In genomic region chr10:1659221-1659791, GRCh38 we compare ENCODE assay signal across 22 cellular contexts.
"Had no signal": no experiment of that assay in that cellular context is flagged by ENCODE, and none has a peak within 500 bp of the region (broad histone marks: within the 10 kb centered on the region; RNA-seq: fewer than 3 reads in every experiment).

No MANE protein-coding gene starts in this region.

- H3K36me3 Mint-ChIP-seq: activated naive CD8-positive, alpha-beta T cell treated with anti-CD3 and anti-CD28 coated beads, Interleukin-2, amount 10 ng/mL, durations not matched to agents 7 days and 5 days had no signal

- H3K4me1 ChIP-seq: adrenal gland, breast epithelium had no signal

- H3K27ac Mint-ChIP-seq: activated CD4-positive, alpha-beta memory T cell treated with anti-CD3 and anti-CD28 coated beads, Interleukin-2, amount 10 ng/mL, durations not matched to agents 7 days and 5 days; activated CD4-positive, alpha-beta T cell treated with anti-CD3 and anti-CD28 coated beads, Interleukin-2, amount 10 ng/mL, durations not matched to agents 7 days and 5 days; activated naive CD8-positive, alpha-beta T cell treated with anti-CD3 and anti-CD28 coated beads, Interleukin-2, amount 10 ng/mL, durations not matched to agents 7 days and 5 days; T-helper 17 cell had no signal

- H3K36me3 ChIP-seq: adrenal gland, breast epithelium had no signal

- H3K4me3 Mint-ChIP-seq: activated CD4-positive, alpha-beta memory T cell treated with anti-CD3 and anti-CD28 coated beads, Interleukin-2, amount 10 ng/mL, durations not matched to agents 7 days and 5 days; activated CD4-positive, alpha-beta T cell treated with anti-CD3 and anti-CD28 coated beads, Interleukin-2, amount 10 ng/mL, durations not matched to agents 7 days and 5 days; activated naive CD8-positive, alpha-beta T cell treated with anti-CD3 and anti-CD28 coated beads, Interleukin-2, amount 10 ng/mL, durations not matched to agents 7 days and 5 days; T-helper 17 cell had no signal

- H3K27ac ChIP-seq: adrenal gland, breast epithelium had no signal

- H3K27me3 ChIP-seq: adrenal gland had no signal

- H3K9me3 Mint-ChIP-seq: activated CD4-positive, alpha-beta memory T cell treated with anti-CD3 and anti-CD28 coated beads, Interleukin-2, amount 10 ng/mL, durations not matched to agents 7 days and 5 days; activated CD4-positive, alpha-beta T cell treated with anti-CD3 and anti-CD28 coated beads, Interleukin-2, amount 10 ng/mL, durations not matched to agents 7 days and 5 days; activated naive CD8-positive, alpha-beta T cell treated with anti-CD3 and anti-CD28 coated beads, Interleukin-2, amount 10 ng/mL, durations not matched to agents 7 days and 5 days had no signal

- H3K4me1 Mint-ChIP-seq: activated CD4-positive, alpha-beta memory T cell treated with anti-CD3 and anti-CD28 coated beads, Interleukin-2, amount 10 ng/mL, durations not matched to agents 7 days and 5 days; activated CD4-positive, alpha-beta T cell treated with anti-CD3 and anti-CD28 coated beads, Interleukin-2, amount 10 ng/mL, durations not matched to agents 7 days and 5 days; activated naive CD8-positive, alpha-beta T cell treated with anti-CD3 and anti-CD28 coated beads, Interleukin-2, amount 10 ng/mL, durations not matched to agents 7 days and 5 days had no signal

- H3K4me3 ChIP-seq: adrenal gland, breast epithelium had no signal

- DNase-seq: activated CD4-positive, alpha-beta memory T cell treated with anti-CD3 and anti-CD28 coated beads, Interleukin-2, amount 10 ng/mL, durations not matched to agents 7 days and 5 days; activated CD4-positive, alpha-beta T cell treated with anti-CD3 and anti-CD28 coated beads, Interleukin-2, amount 10 ng/mL, durations not matched to agents 7 days and 5 days; activated CD4-positive, CD25-positive, alpha-beta regulatory T cell; activated CD8-positive, alpha-beta memory T cell treated with anti-CD3 and anti-CD28 coated beads, Interleukin-2, amount 50 U/mL, for 4 hours; activated naive CD4-positive, alpha-beta T cell treated with anti-CD3 and anti-CD28 coated beads, Interleukin-2, amount 50 U/mL, for 16 hours; activated naive CD8-positive, alpha-beta T cell treated with anti-CD3 and anti-CD28 coated beads, Interleukin-2, amount 10 ng/mL, durations not matched to agents 7 days and 5 days; activated T-cell treated with anti-CD3 and anti-CD28 coated beads, Interleukin-2, amount 50 U/mL, for 1 hour; Karpas-422; MM.1S; NCI-H1105; NCI-H1436; NCI-H1694 treated with DMSO at 0.1 percent for 48 hours; NCI-H2029 treated with DMSO at 0.1 percent for 48 hours; NCI-H345; NCI-H510A; NCI-H526 treated with DMSO at 0.1 percent for 48 hours; NCI-H82; SIG-M5; T-helper 17 cell; T1000 had no signal

- ATAC-seq: T-helper 17 cell had no signal
